Comparison of ENCODE assay signal across 20 cellular contexts in the genomic region with DNA sequence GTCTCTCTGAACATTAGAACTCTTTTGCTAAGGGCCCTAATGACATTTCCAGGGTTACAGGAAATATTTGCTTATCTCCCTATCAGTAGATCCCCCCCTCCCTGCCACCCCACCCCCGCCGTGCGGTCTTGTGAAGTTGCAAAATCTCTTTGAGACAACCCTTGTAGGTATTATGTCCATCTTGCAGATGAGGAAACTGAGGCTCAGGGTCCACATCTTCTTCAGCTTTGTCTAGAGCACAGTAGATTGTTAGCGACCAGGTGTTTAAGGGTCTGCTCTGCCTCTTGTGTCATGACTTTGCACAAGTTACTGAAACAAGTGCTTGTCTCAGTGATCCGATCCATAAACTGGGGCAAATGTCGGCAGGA.
"Had no signal": no experiment of that assay in that cellular context is flagged by ENCODE, and none has a peak within 500 bp of the region (broad histone marks: within the 10 kb centered on the region; RNA-seq: fewer than 3 reads in every experiment).

No MANE protein-coding gene starts in this region.

- H3K36me3 ChIP-seq: esophagus muscularis mucosa, gastrocnemius medialis had no signal

- DNase-seq: effector CD4-positive, alpha-beta T cell; gastrocnemius medialis; left colon; left ventricle myocardium superior; mesenchymal stem cell; naive thymus-derived CD4-positive, alpha-beta T cell; stimulated activated CD4-positive, alpha-beta T cell treated with anti-CD3 and anti-CD28 coated beads, Interleukin-2, amount 100 ng/mL, for 24 hours; stimulated activated CD4-positive, alpha-beta T cell treated with anti-CD3 and anti-CD28 coated beads, Interleukin-4, amount 100 ng/mL, for 4 hours; stimulated activated naive B cell treated with anti-CD40 and anti-IgM and Interleukin-4, amounts not matched to agents 10 μg/mL and 1 μg/mL and 100 μg/mL, for 72 hours; stimulated activated naive CD8-positive, alpha-beta T cell treated with anti-CD3 and anti-CD28 coated beads, Interleukin-15, amount 100 ng/mL, for 72 hours; substantia nigra; trophoblast cell had no signal

- H3K4me1 ChIP-seq: esophagus muscularis mucosa, gastrocnemius medialis had no signal

- H3K27ac ChIP-seq: coronary artery, epithelial cell of prostate, esophagus muscularis mucosa, gastrocnemius medialis, skin epidermis had no signal

- H3K27ac Mint-ChIP-seq: naive thymus-derived CD4-positive, alpha-beta T cell; stimulated activated naive B cell treated with anti-CD40 and anti-IgM and Interleukin-4, amounts not matched to agents 10 μg/mL and 1 μg/mL and 100 μg/mL, for 72 hours; stimulated activated naive CD8-positive, alpha-beta T cell treated with anti-CD3 and anti-CD28 coated beads, Interleukin-15, amount 100 ng/mL, for 72 hours had no signal

- H3K9me3 Mint-ChIP-seq: neural crest cell; stimulated activated naive B cell treated with anti-CD40 and anti-IgM and Interleukin-4, amounts not matched to agents 10 μg/mL and 1 μg/mL and 100 μg/mL, for 72 hours; stimulated activated naive CD8-positive, alpha-beta T cell treated with anti-CD3 and anti-CD28 coated beads, Interleukin-15, amount 100 ng/mL, for 72 hours had no signal

- H3K4me3 Mint-ChIP-seq: naive thymus-derived CD4-positive, alpha-beta T cell; neural crest cell; stimulated activated naive B cell treated with anti-CD40 and anti-IgM and Interleukin-4, amounts not matched to agents 10 μg/mL and 1 μg/mL and 100 μg/mL, for 72 hours; stimulated activated naive CD8-positive, alpha-beta T cell treated with anti-CD3 and anti-CD28 coated beads, Interleukin-15, amount 100 ng/mL, for 72 hours had no signal

- H3K36me3 Mint-ChIP-seq: naive thymus-derived CD4-positive, alpha-beta T cell; stimulated activated naive B cell treated with anti-CD40 and anti-IgM and Interleukin-4, amounts not matched to agents 10 μg/mL and 1 μg/mL and 100 μg/mL, for 72 hours had no signal

- H3K27me3 ChIP-seq: esophagus muscularis mucosa, gastrocnemius medialis had no signal

- H3K27me3 Mint-ChIP-seq: stimulated activated naive B cell treated with anti-CD40 and anti-IgM and Interleukin-4, amounts not matched to agents 10 μg/mL and 1 μg/mL and 100 μg/mL, for 72 hours had no signal

- ATAC-seq: gastrocnemius medialis; naive thymus-derived CD4-positive, alpha-beta T cell; sciatic nerve; stimulated activated naive B cell treated with anti-CD40 and anti-IgM and Interleukin-4, amounts not matched to agents 10 μg/mL and 1 μg/mL and 100 μg/mL, for 72 hours; stimulated activated naive CD8-positive, alpha-beta T cell treated with anti-CD3 and anti-CD28 coated beads, Interleukin-15, amount 100 ng/mL, for 72 hours had no signal

- H3K9me3 ChIP-seq: esophagus muscularis mucosa, gastrocnemius medialis had no signal

- H3K4me3 ChIP-seq: coronary artery, esophagus muscularis mucosa, gastrocnemius medialis, lung, skin epidermis had no signal

- FAIRE-seq: endometrium had no signal

- H3K4me1 Mint-ChIP-seq: naive thymus-derived CD4-positive, alpha-beta T cell; stimulated activated naive B cell treated with anti-CD40 and anti-IgM and Interleukin-4, amounts not matched to agents 10 μg/mL and 1 μg/mL and 100 μg/mL, for 72 hours had no signal
